8 cellular contexts compared by ENCODE assay signal in genomic region chr5:168047043-168047668, GRCh38.
A peak's percentile ranks its signal among the peaks of the same experiment; 100 is the strongest.
DNase-seq lines count a peak whose midpoint lies in the region; ATAC-seq and TF ChIP-seq lines count a peak whose summit lies in the region.

No MANE protein-coding gene starts in this region.

- ATAC-seq in GM18867 (IDR thresholded peaks at IDR 0.05; ENCODE audit: unreplicated experiment) (peak; percentile 85), foreskin keratinocyte (peak; percentile 86)

- H3K9me3 ChIP-seq in prostate gland = no peaks in the 10 kb centered on the region

- DNase-seq in CD1c-positive myeloid dendritic cell (ENCODE audit: extremely low spot score) (peak; percentile 15), RPMI8226 (peak; percentile 56), foreskin keratinocyte (peak in 1 of 2 donors; percentile 50), prostate gland (ENCODE audit: low spot score) (peak; percentile 68), NCI-H446 treated with DMSO at 0.1 percent for 48 hours (lab: John Stamatoyannopoulos, UW) (no peak), GF-D8 (lab: John Stamatoyannopoulos, UW) (no peak)

- H3K4me1 ChIP-seq in foreskin keratinocyte (no peaks in the 10 kb centered on the region), prostate gland (replicated peaks) (no peaks in the 10 kb centered on the region)

- TF ChIP-seq RAD21 in Ishikawa (IDR thresholded peaks at IDR 0.05; ENCODE audit: low read depth) = peak; percentile 87

- intact Hi-C loops in prostate gland (cut with DNase I) = loop anchor here (10.0 kb wide), 1 partner anchor 472 kb away; no protein-coding TSS in a partner anchor

- TF ChIP-seq EP300 in Ishikawa (IDR thresholded peaks at IDR 0.05; ENCODE audit: borderline replicate concordance) = no peak

- no peaks in the 10 kb centered on the region for H3K36me3 ChIP-seq in prostate gland

- TF ChIP-seq POLR2A in prostate gland (IDR thresholded peaks at IDR 0.05) = no peak

- no peak overlapping the region for H3K27ac ChIP-seq in foreskin keratinocyte
- H3K27ac ChIP-seq in prostate gland = no peak overlapping the region

- no peak overlapping the region for H3K4me3 ChIP-seq in prostate gland

- WGBS in prostate gland = 28% methylated on average over 11 of the region's 11 CpGs

- H3K27me3 ChIP-seq in foreskin keratinocyte (no peaks in the 10 kb centered on the region), prostate gland (replicated peaks; ENCODE audit: insufficient read depth) (no peaks in the 10 kb centered on the region)

- peak; percentile 78 for TF ChIP-seq CTCF in foreskin keratinocyte (conservative IDR thresholded peaks at IDR 0.05)
- peak in 3 of 4 experiments; percentile 38 to 62 (median 54) for TF ChIP-seq CTCF in prostate gland (IDR thresholded peaks at IDR 0.05)

TF ChIP-seq in Ishikawa, 13 proteins besides CTCF, POLR2A, EP300 and RAD21:
- no peak for TF ChIP-seq TEAD4 (IDR thresholded peaks at IDR 0.05)
- no peak for TF ChIP-seq CEBPB (IDR thresholded peaks at IDR 0.05)
- TF ChIP-seq REST (IDR thresholded peaks at IDR 0.05; ENCODE audit: low read depth) = no peak
- no peak for TF ChIP-seq MAX (IDR thresholded peaks at IDR 0.05)
- TF ChIP-seq TCF12 (IDR thresholded peaks at IDR 0.05; ENCODE audit: low read depth) = no peak
- TF ChIP-seq CREB1 (IDR thresholded peaks at IDR 0.05; ENCODE audit: low read depth) = no peak
- no peak for TF ChIP-seq ZBTB7A (IDR thresholded peaks at IDR 0.05; ENCODE audit: low read depth)
- TF ChIP-seq NFIC (IDR thresholded peaks at IDR 0.05) = no peak
- no peak for TF ChIP-seq USF1 (IDR thresholded peaks at IDR 0.05)
- TF ChIP-seq YY1 (IDR thresholded peaks at IDR 0.05; ENCODE audit: low read depth) = no peak
- TF ChIP-seq TAF1 (IDR thresholded peaks at IDR 0.05; ENCODE audit: low read depth) = no peak
- no peak for TF ChIP-seq FOXM1 (IDR thresholded peaks at IDR 0.05; ENCODE audit: borderline replicate concordance, low read depth)
- TF ChIP-seq EGR1 (IDR thresholded peaks at IDR 0.05) = no peak

Comparison
In these comparisons a context has a peak if more than half of its experiments do, and no peak if none do; other contexts are left out.
1. DNase-seq: peak in CD1c-positive myeloid dendritic cell (single experiment), RPMI8226 (single experiment) and prostate gland (single experiment); none in NCI-H446 treated with DMSO at 0.1 percent for 48 hours (single experiment) and GF-D8 (single experiment).